19 cellular contexts compared by ENCODE assay signal in genomic region chr10:22619111-22619510, GRCh38.
A peak's percentile ranks its signal among the peaks of the same experiment; 100 is the strongest.
DNase-seq lines count a peak whose midpoint lies in the region; ATAC-seq lines count a peak whose summit lies in the region.
"Had no signal": no experiment of that assay in that cellular context is flagged by ENCODE, and none has a peak within 500 bp of the region (broad histone marks: within the 10 kb centered on the region; RNA-seq: fewer than 3 reads in every experiment).

No MANE protein-coding gene starts in this region.

- H2AFZ ChIP-seq in trophoblast cell (ENCODE audit: insufficient read depth, low read length, poor library complexity), result no peak overlapping the region
- H2AFZ ChIP-seq: parathyroid adenoma had no signal

- no peak overlapping the region for H2BK5ac ChIP-seq in trophoblast cell (ENCODE audit: low read depth, low read length, poor library complexity)

- no peak overlapping the region for H3K9ac ChIP-seq in trophoblast cell (ENCODE audit: low read length)
- H3K9ac ChIP-seq: parathyroid adenoma had no signal

- no peak overlapping the region for H4K8ac ChIP-seq in trophoblast cell (ENCODE audit: low read depth, low read length)

- peaks cover 0 to 2% of the 10 kb centered on the region in 2 experiments for H3K36me3 ChIP-seq in trophoblast cell (ENCODE audit: control insufficient read depth in 1 of 2, insufficient read depth in 2 of 2, low read length in 2 of 2)
- H3K36me3 ChIP-seq: thoracic aorta, WERI-Rb-1 had no signal

- no peak overlapping the region for H3K23ac ChIP-seq in trophoblast cell (ENCODE audit: low read length)

- DNase-seq in activated T-cell treated with anti-CD3 and anti-CD28 coated beads, Interleukin-2, amount 50 U/mL, for 24 hours, result no peak
- no peak for DNase-seq in activated T-cell treated with anti-CD3 and anti-CD28 coated beads, Interleukin-2, amount 50 U/mL, for 72 hours
- DNase-seq in RPMI7951 (ENCODE audit: low read depth), result peak; percentile 58
- no peak for DNase-seq in trophoblast cell
- DNase-seq: 8988T; activated gamma-delta T cell treated with Interleukin-2 at 50 U/mL for 16 hours; CD4-positive, CD25-positive, alpha-beta regulatory T cell; KBM-7; kidney glomerular epithelial cell; NCI-H1436 treated with DMSO at 0.1 percent for 48 hours; stimulated activated CD4-positive, alpha-beta T cell treated with anti-CD3 and anti-CD28 coated beads, Interleukin-12 subunit alpha, Interleukin-12 subunit beta, amount 100 ng/mL, for 4 hours; WERI-Rb-1 had no signal

- H3K79me2 ChIP-seq in trophoblast cell (ENCODE audit: control insufficient read depth, insufficient read depth, low read length, poor library complexity), result peaks cover 12% of the 10 kb centered on the region
- H3K79me2 ChIP-seq: parathyroid adenoma had no signal

- peak overlapping the region; percentile 86 for H3K27ac Mint-ChIP-seq in activated T-cell treated with anti-CD3 and anti-CD28 coated beads, Interleukin-2, amount 50 U/mL, for 24 hours
- H3K27ac Mint-ChIP-seq in activated T-cell treated with anti-CD3 and anti-CD28 coated beads, Interleukin-2, amount 50 U/mL, for 72 hours, result no peak overlapping the region

- no peaks in the 10 kb centered on the region for H3K27me3 Mint-ChIP-seq in activated T-cell treated with anti-CD3 and anti-CD28 coated beads, Interleukin-2, amount 50 U/mL, for 24 hours
- H3K27me3 Mint-ChIP-seq in activated T-cell treated with anti-CD3 and anti-CD28 coated beads, Interleukin-2, amount 50 U/mL, for 72 hours (ENCODE audit: low read depth), result no peaks in the 10 kb centered on the region
- H3K27me3 Mint-ChIP-seq: CD4-positive, CD25-positive, alpha-beta regulatory T cell had no signal

- H3K4me3 Mint-ChIP-seq in activated T-cell treated with anti-CD3 and anti-CD28 coated beads, Interleukin-2, amount 50 U/mL, for 24 hours, result no peak overlapping the region
- H3K4me3 Mint-ChIP-seq in activated T-cell treated with anti-CD3 and anti-CD28 coated beads, Interleukin-2, amount 50 U/mL, for 72 hours, result peak overlapping the region in 1 of 2 donors; percentile 81

- ATAC-seq in activated T-cell treated with anti-CD3 and anti-CD28 coated beads, Interleukin-2, amount 50 U/mL, for 72 hours (replicated peaks in 1 of 2), result no peak
- no peak for ATAC-seq in HG03280 (IDR thresholded peaks at IDR 0.05; ENCODE audit: unreplicated experiment)
- ATAC-seq in HG03139 (IDR thresholded peaks at IDR 0.05; ENCODE audit: unreplicated experiment), result no peak
- ATAC-seq in GM21526 (IDR thresholded peaks at IDR 0.05; ENCODE audit: low FRiP score, unreplicated experiment), result no peak

- peaks cover 23% of the 10 kb centered on the region for H3K79me1 ChIP-seq in trophoblast cell (ENCODE audit: low read length)

- H4K12ac ChIP-seq in trophoblast cell (ENCODE audit: low read depth, low read length), result no peak overlapping the region

- no peak overlapping the region for H3K18ac ChIP-seq in trophoblast cell (ENCODE audit: low read length)

- no peak overlapping the region for H3K4me2 ChIP-seq in trophoblast cell (ENCODE audit: low read length)

- H2BK120ac ChIP-seq in trophoblast cell (ENCODE audit: insufficient read depth, low read length, poor library complexity), result no peak overlapping the region

- H3K4me3 ChIP-seq in trophoblast cell (ENCODE audit: low read depth, low read length), result no peak overlapping the region
- H3K4me3 ChIP-seq: SK-N-MC, thoracic aorta had no signal

- H3K4me1 ChIP-seq in trophoblast cell (ENCODE audit: control insufficient read depth in 1 of 2, insufficient read depth in 2 of 2, low read length in 2 of 2), result peaks cover 20 to 38% of the 10 kb centered on the region in 2 experiments

- H3K4ac ChIP-seq in trophoblast cell (ENCODE audit: low read depth, low read length), result no peak overlapping the region

- WGBS in trophoblast cell (ENCODE audit: extremely low coverage, insufficient coverage, insufficient read length), result no CpG with 5 or more reads among the region's 2 CpGs

- no peak overlapping the region for H3K14ac ChIP-seq in trophoblast cell (ENCODE audit: low read length)

- H3K27ac ChIP-seq in cingulate gyrus (ENCODE audit: low read depth, low read length) (peak overlapping the region; percentile 95), trophoblast cell (ENCODE audit: low read depth, low read length) (peak overlapping the region; percentile 67)
- H3K27ac ChIP-seq: parathyroid adenoma, SK-N-MC, WERI-Rb-1 had no signal

- no peaks in the 10 kb centered on the region for H3K9me3 ChIP-seq in trophoblast cell (ENCODE audit: insufficient read depth, low read depth, low read length)
- H3K9me3 ChIP-seq: thoracic aorta had no signal

- H3K4me1 Mint-ChIP-seq in activated T-cell treated with anti-CD3 and anti-CD28 coated beads, Interleukin-2, amount 50 U/mL, for 24 hours (ENCODE audit: low read depth), result peaks cover 96% of the 10 kb centered on the region
- H3K4me1 Mint-ChIP-seq in activated T-cell treated with anti-CD3 and anti-CD28 coated beads, Interleukin-2, amount 50 U/mL, for 72 hours (ENCODE audit: low read depth), result peaks cover 94% of the 10 kb centered on the region

- H3K9me3 Mint-ChIP-seq in activated T-cell treated with anti-CD3 and anti-CD28 coated beads, Interleukin-2, amount 50 U/mL, for 24 hours, result peaks cover 4% of the 10 kb centered on the region
- no peaks in the 10 kb centered on the region for H3K9me3 Mint-ChIP-seq in activated T-cell treated with anti-CD3 and anti-CD28 coated beads, Interleukin-2, amount 50 U/mL, for 72 hours
- H3K9me3 Mint-ChIP-seq: CD4-positive, CD25-positive, alpha-beta regulatory T cell had no signal

- no peak overlapping the region for H2BK12ac ChIP-seq in trophoblast cell (ENCODE audit: low read length)

- H3K36me3 Mint-ChIP-seq in activated T-cell treated with anti-CD3 and anti-CD28 coated beads, Interleukin-2, amount 50 U/mL, for 24 hours (ENCODE audit: low read depth), result peaks cover 27% of the 10 kb centered on the region
- H3K36me3 Mint-ChIP-seq in activated T-cell treated with anti-CD3 and anti-CD28 coated beads, Interleukin-2, amount 50 U/mL, for 72 hours (ENCODE audit: insufficient read depth in 2 of 2), result no peaks in the 10 kb centered on the region

- H2AK5ac ChIP-seq in trophoblast cell (ENCODE audit: low read length), result no peak overlapping the region

- H3K27me3 ChIP-seq in trophoblast cell (ENCODE audit: insufficient read depth, low read length), result no peaks in the 10 kb centered on the region

- H4K91ac ChIP-seq in trophoblast cell (ENCODE audit: low read depth, low read length), result peak overlapping the region; percentile 8
